Comparison of ENCODE assay signal across 8 cellular contexts in genomic region chr2:60550151-60550983, GRCh38. TPM values are rescaled to one million over a fixed set of nuclear protein-coding genes. Genes with fewer than 3 reads are reported as not detected.
DNase-seq lines count a peak whose midpoint lies in the region; ATAC-seq and TF ChIP-seq lines count a peak whose summit lies in the region.

No MANE protein-coding gene starts in this region.

- H3K27me3 ChIP-seq in CD8-positive, alpha-beta memory T cell (ENCODE audit: insufficient read depth, low read length, poor library complexity, severe bottlenecking), result peaks cover 54% of the 10 kb centered on the region
- H3K27me3 ChIP-seq in tibial artery, result peaks cover 7 to 82% of the 10 kb centered on the region in 2 donors

- POLR2A ChIA-PET in CD8-positive, alpha-beta memory T cell (lab: Charles Lee), result interaction anchor here (0.6 kb wide), 2 partner anchors 81 to 267 kb away, joined by 3 to 5 read pairs; no protein-coding TSS in a partner anchor
- POLR2A ChIA-PET in activated CD4-positive, alpha-beta T cell treated with anti-CD3 and anti-CD28 coated beads, Interleukin-2, amount 10 ng/mL, durations not matched to agents 7 days and 5 days (lab: Charles Lee), result interaction anchor here (0.5 kb wide), 1 partner anchor 390 kb away, joined by 3 read pairs; no protein-coding TSS in a partner anchor

- TF ChIP-seq CTCF in epithelial cell of esophagus (IDR thresholded peaks at IDR 0.05; ENCODE audit: insufficient read depth, low read depth, low read length, missing control alignments), result peak; percentile 73
- TF ChIP-seq CTCF in mucosa of descending colon (IDR thresholded peaks at IDR 0.05), result peak; percentile 11
- peak in 1 of 2 experiments; percentile 6 for TF ChIP-seq CTCF in tibial artery (IDR thresholded peaks at IDR 0.05)

- intact Hi-C loops in mucosa of descending colon (cut with DNase I, micrococcal nuclease), result loop anchor here (5.0 to 10.0 kb wide), 4 partner anchors 336 to 1526 kb away; no protein-coding TSS in a partner anchor
- intact Hi-C loops in tibial artery (cut with DNase I; ENCODE audit: low total_unique reads), result no loop called here

- H3K27ac Mint-ChIP-seq in CD8-positive, alpha-beta memory T cell, result peak overlapping the region in 2 of 8 donors; percentile 38 to 49
- peak overlapping the region; percentile 64 for H3K27ac Mint-ChIP-seq in activated CD4-positive, alpha-beta T cell treated with anti-CD3 and anti-CD28 coated beads, Interleukin-2, amount 10 ng/mL, durations not matched to agents 7 days and 5 days

- peaks cover 0 to 2% (median 0%) of the 10 kb centered on the region in 3 donors for H3K36me3 Mint-ChIP-seq in CD8-positive, alpha-beta memory T cell
- H3K36me3 Mint-ChIP-seq in activated CD4-positive, alpha-beta T cell treated with anti-CD3 and anti-CD28 coated beads, Interleukin-2, amount 10 ng/mL, durations not matched to agents 7 days and 5 days (ENCODE audit: low read depth), result no peaks in the 10 kb centered on the region

- H3K27ac ChIP-seq in CD8-positive, alpha-beta memory T cell (ENCODE audit: low read depth, low read length), result no peak overlapping the region
- no peak overlapping the region for H3K27ac ChIP-seq in tibial artery

- CTCF ChIA-PET in CD8-positive, alpha-beta memory T cell (lab: Charles Lee), result interaction anchor here (1.3 kb wide), 1 partner anchor 11 kb away, joined by 4 read pairs; no protein-coding TSS in a partner anchor
- CTCF ChIA-PET in activated CD4-positive, alpha-beta T cell treated with anti-CD3 and anti-CD28 coated beads, Interleukin-2, amount 10 ng/mL, durations not matched to agents 7 days and 5 days (lab: Charles Lee), result interaction anchor here (0.5 to 1.0 kb wide), 7 partner anchors 11 to 1525 kb away, joined by 3 to 6 read pairs (median 3); no protein-coding TSS in a partner anchor

- H3K4me1 ChIP-seq in CD8-positive, alpha-beta memory T cell (ENCODE audit: insufficient read depth, low read length), result peaks cover 22% of the 10 kb centered on the region
- peaks cover 21% of the 10 kb centered on the region for H3K4me1 ChIP-seq in mucosa of descending colon (ENCODE audit: low read depth)
- peaks cover 0 to 63% (median 59%) of the 10 kb centered on the region in 4 donors for H3K4me1 ChIP-seq in tibial artery

- H3K4me3 Mint-ChIP-seq in CD8-positive, alpha-beta memory T cell, result peak overlapping the region; percentile 81 to 94 (median 89)
- peak overlapping the region; percentile 79 for H3K4me3 Mint-ChIP-seq in activated CD4-positive, alpha-beta T cell treated with anti-CD3 and anti-CD28 coated beads, Interleukin-2, amount 10 ng/mL, durations not matched to agents 7 days and 5 days

- DNase-seq in CD8-positive, alpha-beta memory T cell, result peak in 2 of 5 donors; percentile 28 to 46
- DNase-seq in NCI-H2227 (lab: John Stamatoyannopoulos, UW; ENCODE audit: unreplicated experiment) (peak; percentile 88), epithelial cell of esophagus (ENCODE audit: low read depth) (peak; percentile 90), mucosa of descending colon (peak; percentile 83 to 92 (median 87)), tibial artery (no peak)
- DNase-seq in activated CD4-positive, alpha-beta T cell treated with anti-CD3 and anti-CD28 coated beads, Interleukin-2, amount 10 ng/mL, durations not matched to agents 7 days and 5 days, result peak; percentile 62

- peaks cover 57 to 72% of the 10 kb centered on the region in 2 donors for H3K27me3 Mint-ChIP-seq in CD8-positive, alpha-beta memory T cell
- H3K27me3 Mint-ChIP-seq in activated CD4-positive, alpha-beta T cell treated with anti-CD3 and anti-CD28 coated beads, Interleukin-2, amount 10 ng/mL, durations not matched to agents 7 days and 5 days, result peaks cover 79% of the 10 kb centered on the region

- H3K4me1 Mint-ChIP-seq in CD8-positive, alpha-beta memory T cell, result peaks cover 28 to 52% (median 30%) of the 10 kb centered on the region in 3 donors
- peaks cover 31% of the 10 kb centered on the region for H3K4me1 Mint-ChIP-seq in activated CD4-positive, alpha-beta T cell treated with anti-CD3 and anti-CD28 coated beads, Interleukin-2, amount 10 ng/mL, durations not matched to agents 7 days and 5 days

- ATAC-seq in GM19043 (IDR thresholded peaks at IDR 0.05; ENCODE audit: low read depth, unreplicated experiment) (peak; percentile 42), HG03280 (IDR thresholded peaks at IDR 0.05; ENCODE audit: unreplicated experiment) (peak; percentile 54), mucosa of descending colon (peak; percentile 74)

- peaks cover 0 to 5% (median 0%) of the 10 kb centered on the region in 5 donors for H3K9me3 Mint-ChIP-seq in CD8-positive, alpha-beta memory T cell
- no peaks in the 10 kb centered on the region for H3K9me3 Mint-ChIP-seq in activated CD4-positive, alpha-beta T cell treated with anti-CD3 and anti-CD28 coated beads, Interleukin-2, amount 10 ng/mL, durations not matched to agents 7 days and 5 days

- no peaks in the 10 kb centered on the region for H3K36me3 ChIP-seq in CD8-positive, alpha-beta memory T cell (ENCODE audit: insufficient read depth, low read length)
- H3K36me3 ChIP-seq in mucosa of descending colon (ENCODE audit: low read depth) (no peaks in the 10 kb centered on the region), tibial artery (no peaks in the 10 kb centered on the region)

- peak overlapping the region; percentile 41 for H3K4me3 ChIP-seq in CD8-positive, alpha-beta memory T cell (ENCODE audit: low read length)
- peak overlapping the region; percentile 77 for H3K4me3 ChIP-seq in epithelial cell of esophagus (ENCODE audit: low read length)
- peak overlapping the region; percentile 52 for H3K4me3 ChIP-seq in mucosa of descending colon
- H3K4me3 ChIP-seq in tibial artery, result peak overlapping the region; percentile 48 to 55

- H3K9me3 ChIP-seq in CD8-positive, alpha-beta memory T cell (ENCODE audit: low read length), result no peaks in the 10 kb centered on the region
- H3K9me3 ChIP-seq in mucosa of descending colon, result no peaks in the 10 kb centered on the region
- no peaks in the 10 kb centered on the region for H3K9me3 ChIP-seq in tibial artery

RNA-seq across cellular contexts. Expression of gene BCL11A, which starts 3.1 kb away (rescaled TPM):
- under 1 TPM; 0.07 to 0.15 TPM for total RNA-seq in CD8-positive, alpha-beta memory T cell
- polyA plus RNA-seq in CD8-positive, alpha-beta memory T cell, result not detected
- total RNA-seq in activated CD4-positive, alpha-beta T cell treated with anti-CD3 and anti-CD28 coated beads, Interleukin-2, amount 10 ng/mL, durations not matched to agents 7 days and 5 days, result under 1 TPM; 0.04 to 0.30 TPM
- total RNA-seq in mucosa of descending colon, result 10 to 100 TPM; 22.8 to 59.6 (median 40.7) TPM

Comparison
In these comparisons a context has a peak if more than half of its experiments do, and no peak if none do; other contexts are left out.
1. DNase-seq: peak in NCI-H2227 (single experiment), activated CD4-positive, alpha-beta T cell treated with anti-CD3 and anti-CD28 coated beads, Interleukin-2, amount 10 ng/mL, durations not matched to agents 7 days and 5 days (single experiment), epithelial cell of esophagus (single experiment) and mucosa of descending colon (3 of 3); none in tibial artery (0 of 2).
2. RNA of gene BCL11A, which starts 3.1 kb away (total RNA-seq): 22.8 to 59.6 TPM in mucosa of descending colon; 0.04 to 0.30 TPM in activated CD4-positive, alpha-beta T cell treated with anti-CD3 and anti-CD28 coated beads, Interleukin-2, amount 10 ng/mL, durations not matched to agents 7 days and 5 days and 0.07 to 0.15 TPM in CD8-positive, alpha-beta memory T cell; every median in the first group is over 10 times any median in the second.
3. Peak in every context shown above with its lines, with median percentiles within 50 percentile points of each other: H3K4me3 ChIP-seq and ATAC-seq.